In genomic region chr17:45314761-45315549, GRCh38 we compare ENCODE assay signal across 8 cellular contexts. TPM values are rescaled to one million over a fixed set of nuclear protein-coding genes. Genes with fewer than 3 reads are reported as not detected.
A peak's percentile ranks its signal among the peaks of the same experiment; 100 is the strongest.
DNase-seq lines count a peak whose midpoint lies in the region; ATAC-seq, FAIRE-seq and TF ChIP-seq lines count a peak whose summit lies in the region.

No MANE protein-coding gene starts in this region.

- no peak overlapping the region for H3K18ac ChIP-seq in H1 (ENCODE audit: extremely low read depth, low read length)

- no peak for TF ChIP-seq RAD21 in H1 (IDR thresholded peaks at IDR 0.05 in 1 of 2, conservative IDR thresholded peaks at IDR 0.05 in 1 of 2; ENCODE audit: low read depth in 2 of 2, low read length in 2 of 2)

- no peak overlapping the region for H3K56ac ChIP-seq in H1 (replicated peaks; ENCODE audit: insufficient read length, low read depth, low read length)

- H4K20me1 ChIP-seq in OCI-LY3 (ENCODE audit: insufficient read depth, low read length) = peaks cover 34% of the 10 kb centered on the region
- H4K20me1 ChIP-seq in H1 (replicated peaks in 1 of 2; ENCODE audit: control insufficient read depth in 1 of 2, insufficient read depth in 2 of 2, low read length in 2 of 2) = peaks cover 0 to 7% of the 10 kb centered on the region in 2 experiments

- H3K23me2 ChIP-seq in H1 (ENCODE audit: low read depth, low read length) = peaks cover 7% of the 10 kb centered on the region; the same call in 1 of the 2 replicates

- H3K9me3 ChIP-seq in OCI-LY3 (ENCODE audit: insufficient read depth, low read length) (no peaks in the 10 kb centered on the region), H1 (ENCODE audit: insufficient read depth in 2 of 2, low read depth in 1 of 2, low read length in 1 of 2) (no peaks in the 10 kb centered on the region), HAP-1 (no peaks in the 10 kb centered on the region)

- no peak overlapping the region for H4K5ac ChIP-seq in H1 (ENCODE audit: insufficient read length, low read depth, low read length)

- TF ChIP-seq CTCF in OCI-LY3 (IDR thresholded peaks at IDR 0.05; ENCODE audit: low read depth, low read length) = no peak
- no peak for TF ChIP-seq CTCF in H1 (IDR thresholded peaks at IDR 0.05; ENCODE audit: control extremely low read depth in 1 of 3, insufficient read depth in 1 of 3, low read depth in 1 of 3, low read length in 3 of 3)
- no peak for TF ChIP-seq CTCF in retinal pigment epithelial cell (conservative IDR thresholded peaks at IDR 0.05; ENCODE audit: low read depth, low read length)

- no peak for TF ChIP-seq POLR2A in H1 (IDR thresholded peaks at IDR 0.05; ENCODE audit: control extremely low read depth in 1 of 2, low read depth in 2 of 2, low read length in 2 of 2)

- no peak overlapping the region for H3K14ac ChIP-seq in H1 (ENCODE audit: insufficient read length)

- no peaks in the 10 kb centered on the region for H3K27me3 ChIP-seq in OCI-LY3 (ENCODE audit: low read depth, low read length)
- H3K27me3 ChIP-seq in H1 (replicated peaks in 1 of 4; ENCODE audit: control insufficient read depth in 3 of 4, extremely low read depth in 1 of 4, insufficient read depth in 3 of 4, low read length in 3 of 4) = peaks cover 0 to 2% (median 0%) of the 10 kb centered on the region in 4 experiments; a peak in 1 of 7 replicates
- H3K27me3 ChIP-seq in HAP-1 (ENCODE audit: low read depth) = no peaks in the 10 kb centered on the region

- no peak overlapping the region for H2AK5ac ChIP-seq in H1 (ENCODE audit: low read depth, low read length)

- H3K9ac ChIP-seq in OCI-LY3 (ENCODE audit: low read length) (peak overlapping the region; percentile 95), H1 (replicated peaks in 1 of 4; ENCODE audit: extremely low read depth in 1 of 4, low read depth in 3 of 4, low read length in 3 of 4) (no peak overlapping the region)

- DNase-seq in NCI-H146 (lab: John Stamatoyannopoulos, UW) (peak; percentile 24), NCI-H146 treated with DMSO at 0.1 percent for 48 hours (lab: John Stamatoyannopoulos, UW; ENCODE audit: unreplicated experiment) (no peak), H1 (ENCODE audit: low read depth in 1 of 2, low spot score in 2 of 2) (no peak), retinal pigment epithelial cell (ENCODE audit: low read depth) (no peak), OCI-M2 (lab: John Stamatoyannopoulos, UW; ENCODE audit: unreplicated experiment) (no peak), HAP-1 (ENCODE audit: low spot score in 2 of 2) (no peak)

- H3K4me1 ChIP-seq in OCI-LY3 (ENCODE audit: low read length) (peaks cover 68% of the 10 kb centered on the region), H1 (replicated peaks in 1 of 4; ENCODE audit: control insufficient read depth in 3 of 4, insufficient read depth in 4 of 4, low read length in 3 of 4) (peaks cover 2 to 7% (median 4%) of the 10 kb centered on the region in 4 experiments), HAP-1 (peaks cover 27% of the 10 kb centered on the region)

- no peak overlapping the region for H2BK20ac ChIP-seq in H1 (ENCODE audit: low read length)

- H3K23ac ChIP-seq in H1 (ENCODE audit: insufficient read length) = no peak overlapping the region

- ATAC-seq in HG02852 (IDR thresholded peaks at IDR 0.05; ENCODE audit: unreplicated experiment) = no peak

- H4K8ac ChIP-seq in H1 (ENCODE audit: extremely low read depth, insufficient read depth, low read length) = no peak overlapping the region

- H3K27ac ChIP-seq in OCI-LY3 (ENCODE audit: low read length) (peak overlapping the region; percentile 95), H1 (ENCODE audit: low read depth, low read length) (no peak overlapping the region)

- H3K4me2 ChIP-seq in OCI-LY3 (ENCODE audit: low read length) (peak overlapping the region; percentile 85), H1 (ENCODE audit: insufficient read depth in 1 of 2, low read depth in 2 of 2, low read length in 2 of 2) (peak overlapping the region; percentile 84 to 87; a peak in 2 of 4 replicates)

- in situ Hi-C loops in HAP-1 (cut with MboI; ENCODE audit: low sequenced_read_pairs) = no loop called here

- H3K36me3 ChIP-seq in OCI-LY3 (replicated peaks; ENCODE audit: low read depth, low read length) = peaks cover 34% of the 10 kb centered on the region
- no peaks in the 10 kb centered on the region for H3K36me3 ChIP-seq in H1 (ENCODE audit: control insufficient read depth in 2 of 4, insufficient read depth in 4 of 4, low read length in 3 of 4)
- H3K36me3 ChIP-seq in HAP-1 (replicated peaks) = no peaks in the 10 kb centered on the region

- H3K4ac ChIP-seq in H1 (replicated peaks; ENCODE audit: insufficient read length, low read depth, low read length) = no peak overlapping the region

- FAIRE-seq in H1 (lab: Jason Lieb, UNC) = no peak

- H2BK120ac ChIP-seq in H1 (replicated peaks; ENCODE audit: low read depth, low read length) = no peak overlapping the region

- H4K91ac ChIP-seq in H1 (replicated peaks; ENCODE audit: insufficient read length, low read length) = no peak overlapping the region

- no peak for TF ChIP-seq EP300 in H1 (IDR thresholded peaks at IDR 0.05; ENCODE audit: borderline replicate concordance in 1 of 2, low read depth in 2 of 2, low read length in 2 of 2)

- H3K4me3 ChIP-seq in OCI-LY3 (ENCODE audit: low read length) = peak overlapping the region; percentile 95
- peak overlapping the region in 1 of 4 experiments; percentile 84; a peak in 1 of 8 replicates for H3K4me3 ChIP-seq in H1 (ENCODE audit: extremely low read depth in 1 of 4, insufficient read depth in 2 of 4, low read depth in 3 of 4, low read length in 4 of 4)
- H3K4me3 ChIP-seq in retinal pigment epithelial cell (ENCODE audit: low read length) = peak overlapping the region; percentile 79
- H3K4me3 ChIP-seq in HAP-1 = no peak overlapping the region

- H2AFZ ChIP-seq in OCI-LY3 (ENCODE audit: low read depth, low read length) = no peak overlapping the region
- no peak overlapping the region for H2AFZ ChIP-seq in H1 (ENCODE audit: low read length)

- POLR2A ChIA-PET in H1 (lab: Charles Lee; ENCODE audit: partially characterized antibody) = no interaction called here

- no peak overlapping the region for H2BK5ac ChIP-seq in H1 (ENCODE audit: low read depth, low read length)

- H2BK12ac ChIP-seq in H1 (ENCODE audit: low read depth, low read length) = no peak overlapping the region

- H3K79me2 ChIP-seq in OCI-LY3 (ENCODE audit: low read length) (peaks cover 69% of the 10 kb centered on the region), H1 (ENCODE audit: control insufficient read depth in 1 of 2, insufficient read depth in 2 of 2, low read length in 2 of 2) (peaks cover 3 to 54% of the 10 kb centered on the region in 2 experiments; a peak in 3 of 4 replicates)

- 82% methylated on average over 11 of the region's 11 CpGs; no CpG with 5 or more reads in 1 of the 2 experiments for WGBS in H1 (ENCODE audit: extremely low coverage in 1 of 2, insufficient coverage in 1 of 2, insufficient read length in 1 of 2, insufficient replicate concordance in 2 of 2, low coverage in 1 of 2, low lambda C conversion rate in 2 of 2, missing lambda C conversion rate in 1 of 2), 2 experiments

- CTCF ChIA-PET in H1 (lab: Charles Lee; ENCODE audit: partially characterized antibody) = interaction anchor here (0.7 to 7.4 kb wide), 9 partner anchors 9 to 89 kb away, joined by 3 to 47 read pairs (median 3); no protein-coding TSS in a partner anchor

- peaks cover 11% of the 10 kb centered on the region; the same call in 1 of the 2 replicates for H3K79me1 ChIP-seq in H1 (ENCODE audit: low read depth, low read length)

- H2BK15ac ChIP-seq in H1 (ENCODE audit: low read length) = no peak overlapping the region

TF ChIP-seq in H1, 55 proteins besides CTCF, POLR2A, EP300 and RAD21 (continues in another document):
- no peak for TF ChIP-seq ASH2L (IDR thresholded peaks at IDR 0.05; ENCODE audit: low read length)
- no peak for TF ChIP-seq MAX (IDR thresholded peaks at IDR 0.05)
- TF ChIP-seq ATF2 (IDR thresholded peaks at IDR 0.05; ENCODE audit: low read length) = no peak
- TF ChIP-seq NRF1 (IDR thresholded peaks at IDR 0.05; ENCODE audit: low read depth, low read length) = no peak
- no peak for TF ChIP-seq GTF2F1 (IDR thresholded peaks at IDR 0.05; ENCODE audit: borderline replicate concordance, low read depth, low read length)
- TF ChIP-seq BRCA1 (IDR thresholded peaks at IDR 0.05; ENCODE audit: low read depth, low read length) = no peak

RNA-seq across cellular contexts. Expression of gene MAP3K14, which starts 1.9 kb away (rescaled TPM):
- 6.1 and 6.7 TPM in 2 replicates for total RNA-seq in H1 (2021; fragmentation: NEBNext Ultra II Directional; extraction: Animal tissue kit (Norgen Biotek cat#: 25700))
- polyA plus RNA-seq in H1 (2011; rRNA removed) = 5.2 and 6.4 TPM in 2 replicates
- 4.3 TPM for polyA plus RNA-seq in H1 (2011; cell fraction: cytosol; rRNA removed)
- 9.5 TPM for polyA plus RNA-seq in H1 (2011; cell fraction: nucleus; rRNA removed)
- 5.2 to 7.2 TPM (median 7.0 TPM) in 4 replicates for polyA plus RNA-seq in H1 (2012, experiment 1 of 2)
- polyA plus RNA-seq in H1 (2012, experiment 2 of 2) = 6.0 TPM
- 3.5 TPM for polyA plus RNA-seq in H1 (2013, experiment 1 of 2)
- 3.3 TPM for polyA plus RNA-seq in H1 (2013, experiment 2 of 2)
- 3.9 and 4.4 TPM in 2 replicates for polyA minus RNA-seq in H1 (2011; rRNA and poly(A)+ RNA removed)
- 3.0 TPM for polyA minus RNA-seq in H1 (2011; cell fraction: cytosol; rRNA and poly(A)+ RNA removed)
- 5.4 TPM for polyA minus RNA-seq in H1 (2011; cell fraction: nucleus; rRNA and poly(A)+ RNA removed)

RNA-seq across cellular contexts. Expression of gene SPATA32, which starts 53.1 kb away (rescaled TPM):
- total RNA-seq in H1 (2021; fragmentation: NEBNext Ultra II Directional; extraction: Animal tissue kit (Norgen Biotek cat#: 25700)) = not detected in 2 replicates
- 0.11 and 0.24 TPM in 2 replicates for polyA plus RNA-seq in H1 (2011; rRNA removed)
- 0.19 TPM for polyA plus RNA-seq in H1 (2011; cell fraction: cytosol; rRNA removed)
- polyA plus RNA-seq in H1 (2011; cell fraction: nucleus; rRNA removed) = 0.31 TPM
- 0.15 to 0.52 TPM (median 0.28 TPM) in 3 of 4 replicates, not detected in the other for polyA plus RNA-seq in H1 (2012, experiment 1 of 2)
- 0.13 TPM for polyA plus RNA-seq in H1 (2012, experiment 2 of 2)
- not detected for polyA plus RNA-seq in H1 (2013, experiment 1 of 2)
- 0.06 TPM for polyA plus RNA-seq in H1 (2013, experiment 2 of 2)
- polyA minus RNA-seq in H1 (2011; rRNA and poly(A)+ RNA removed) = 0.27 and 0.38 TPM in 2 replicates
- polyA minus RNA-seq in H1 (2011; cell fraction: cytosol; rRNA and poly(A)+ RNA removed) = not detected
- not detected for polyA minus RNA-seq in H1 (2011; cell fraction: nucleus; rRNA and poly(A)+ RNA removed)
